ENCODE assay signal across 23 cellular contexts in genomic region chr18:12963069-12963468, GRCh38.
"Had no signal": no experiment of that assay in that cellular context is flagged by ENCODE, and none has a peak within 500 bp of the region (broad histone marks: within the 10 kb centered on the region; RNA-seq: fewer than 3 reads in every experiment).

No MANE protein-coding gene starts in this region.

- H3K4me3 ChIP-seq: SJSA1, SK-N-MC had no signal

- FAIRE-seq: HTR-8/SVneo, RCC 7860 had no signal

- H3K27ac ChIP-seq: HL-60, SJSA1, SK-N-MC had no signal

- H3K4me1 ChIP-seq: SJSA1 had no signal

- H3K27me3 ChIP-seq: SJSA1 had no signal

- H3K9me3 ChIP-seq: SJSA1 had no signal

- DNase-seq: KBM-7, MV-4-11, NCI-H1048, NCI-H1105, NCI-H1417 treated with DMSO at 0.1 percent for 48 hours, NCI-H146, NCI-H1694 treated with DMSO at 0.1 percent for 48 hours, NCI-H1930, NCI-H2081, NCI-H2107, NCI-H345, NCI-H446 treated with DMSO at 0.1 percent for 48 hours, NCI-H510A treated with DMSO at 0.1 percent for 48 hours, NCI-H69, NCI-H774, Right ventricle myocardium superior, RPMI8226, SIG-M5 had no signal
